Comparison of ENCODE assay signal across 13 cellular contexts in genomic region chr1:161768986-161769672, GRCh38. TPM values are rescaled to one million over a fixed set of nuclear protein-coding genes. Genes with fewer than 3 reads are reported as not detected.
A peak's percentile ranks its signal among the peaks of the same experiment; 100 is the strongest.
DNase-seq lines count a peak whose midpoint lies in the region; ATAC-seq, FAIRE-seq and TF ChIP-seq lines count a peak whose summit lies in the region.
"Had no signal": no experiment of that assay in that cellular context is flagged by ENCODE, and none has a peak within 500 bp of the region (broad histone marks: within the 10 kb centered on the region; RNA-seq: fewer than 3 reads in every experiment).

No MANE protein-coding gene starts in this region.

- no peaks in the 10 kb centered on the region for H3K9me1 ChIP-seq in K562 (ENCODE audit: control insufficient read depth, insufficient read depth, low read length)

- H3K4me1 Mint-ChIP-seq in stimulated activated effector memory CD8-positive, alpha-beta T cell treated with anti-CD3 and anti-CD28 coated beads, Interleukin-12 subunit alpha, Interleukin-12 subunit beta, amount 100 ng/mL, for 72 hours: peaks cover 23% of the 10 kb centered on the region

- intact Hi-C loops in K562 (cut with micrococcal nuclease) (loop anchor here (10.0 kb wide), 1 partner anchor 266 kb away; no protein-coding TSS in a partner anchor), left colon (cut with DNase I, micrococcal nuclease) (no loop called here), upper lobe of right lung (cut with DNase I) (no loop called here)

- H3K4me3 ChIP-seq in DND-41 (ENCODE audit: low read depth in 1 of 2, low read length in 2 of 2) (no peak overlapping the region), Karpas-422 (ENCODE audit: low read length) (no peak overlapping the region), K562 (no peak overlapping the region), fibroblast of the aortic adventitia (ENCODE audit: low read depth, low read length) (no peak overlapping the region), upper lobe of right lung (no peak overlapping the region)
- H3K4me3 ChIP-seq: SJSA1 had no signal

- no peaks in the 10 kb centered on the region for H3K9me2 ChIP-seq in Karpas-422 (replicated peaks; ENCODE audit: insufficient read depth, low read length)

- TF ChIP-seq CTCF in DND-41 (IDR thresholded peaks at IDR 0.05; ENCODE audit: borderline replicate concordance, extremely low read depth, low read length, poor library complexity, severe bottlenecking) (no peak), K562 (IDR thresholded peaks at IDR 0.05 in 2 of 3, conservative IDR thresholded peaks at IDR 0.05 in 1 of 3; ENCODE audit: insufficient read depth in 2 of 3, low read depth in 1 of 3, low read length in 3 of 3) (no peak), fibroblast of the aortic adventitia (IDR thresholded peaks at IDR 0.05; ENCODE audit: insufficient read depth, low read length) (no peak), upper lobe of right lung (IDR thresholded peaks at IDR 0.05) (no peak)

- H3K9me3 ChIP-seq in DND-41 (ENCODE audit: insufficient read depth, low read length, severe bottlenecking) (no peaks in the 10 kb centered on the region), Karpas-422 (ENCODE audit: low read length) (no peaks in the 10 kb centered on the region), K562 (replicated peaks; ENCODE audit: control insufficient read depth, insufficient read depth, low read depth, low read length) (no peaks in the 10 kb centered on the region), upper lobe of right lung (no peaks in the 10 kb centered on the region)
- H3K9me3 ChIP-seq: SJSA1 had no signal

- H3K36me3 ChIP-seq in DND-41 (ENCODE audit: insufficient read depth, low read length) (no peaks in the 10 kb centered on the region; the same call in 1 of the 2 replicates), Karpas-422 (ENCODE audit: insufficient read depth, low read length) (peaks cover 15% of the 10 kb centered on the region; the same call in 1 of the 2 replicates), K562 (ENCODE audit: control insufficient read depth, insufficient read depth, low read length) (peaks cover 11% of the 10 kb centered on the region), upper lobe of right lung (no peaks in the 10 kb centered on the region)
- H3K36me3 ChIP-seq: SJSA1 had no signal

- TF ChIP-seq POLR2A in K562 (conservative IDR thresholded peaks at IDR 0.05): no peak

- H4K20me1 ChIP-seq in DND-41 (ENCODE audit: insufficient read depth, low read length): peaks cover 9% of the 10 kb centered on the region; the same call in 1 of the 2 replicates
- H4K20me1 ChIP-seq in Karpas-422 (ENCODE audit: insufficient read depth, low read depth, low read length): no peaks in the 10 kb centered on the region; the same call in 1 of the 2 replicates
- H4K20me1 ChIP-seq in K562 (replicated peaks; ENCODE audit: control insufficient read depth, insufficient read depth, low read length): peaks cover 8% of the 10 kb centered on the region; the same call in 1 of the 2 replicates

- CTCF ChIA-PET in K562 (lab: Yijun Ruan, JAX; ENCODE audit: low intra/inter-chr PET ratio): no interaction called here

- H3K27me3 ChIP-seq in DND-41 (ENCODE audit: insufficient read depth, low read length, poor library complexity) (no peaks in the 10 kb centered on the region), Karpas-422 (ENCODE audit: low read length) (no peaks in the 10 kb centered on the region), K562 (ENCODE audit: control insufficient read depth in 2 of 2, insufficient read depth in 2 of 2, low read length in 2 of 2) (no peaks in the 10 kb centered on the region), upper lobe of right lung (no peaks in the 10 kb centered on the region)
- H3K27me3 ChIP-seq: SJSA1 had no signal

- no peak overlapping the region for H3K9ac ChIP-seq in DND-41 (ENCODE audit: low read depth, low read length)
- no peak overlapping the region for H3K9ac ChIP-seq in Karpas-422 (ENCODE audit: low read length)
- no peak overlapping the region for H3K9ac ChIP-seq in K562 (ENCODE audit: insufficient read depth in 1 of 2, low read depth in 2 of 2, low read length in 2 of 2)

- peak overlapping the region; percentile 88; the same call in 1 of the 2 replicates for H3K4me2 ChIP-seq in DND-41 (ENCODE audit: insufficient read depth, low read length)
- H3K4me2 ChIP-seq in Karpas-422 (ENCODE audit: low read depth, low read length, poor library complexity, severe bottlenecking): peak overlapping the region; percentile 88
- no peak overlapping the region for H3K4me2 ChIP-seq in K562 (ENCODE audit: insufficient read depth, low read length)

- in situ Hi-C loops in K562 (cut with MboI): no loop called here

- DNase-seq in DND-41 (no peak), Karpas-422 (no peak), K562 (ENCODE audit: extremely low read depth in 1 of 4, low spot score in 3 of 4) (no peak), fibroblast of the aortic adventitia (ENCODE audit: low read depth) (peak; percentile 22), left colon (no peak), upper lobe of right lung (no peak)
- no peak for DNase-seq in stimulated activated effector memory CD8-positive, alpha-beta T cell treated with anti-CD3 and anti-CD28 coated beads, Interleukin-12 subunit alpha, Interleukin-12 subunit beta, amount 100 ng/mL, for 72 hours (ENCODE audit: low spot score in 2 of 2)
- DNase-seq: DMS53, NCI-H1436 treated with DMSO at 0.1 percent for 48 hours, NCI-H748 treated with DMSO at 0.1 percent for 48 hours had no signal

- peaks cover 81% of the 10 kb centered on the region for H3K4me1 ChIP-seq in DND-41 (ENCODE audit: insufficient read depth, low read length)
- peaks cover 65% of the 10 kb centered on the region for H3K4me1 ChIP-seq in Karpas-422 (ENCODE audit: low read length)
- H3K4me1 ChIP-seq in K562 (replicated peaks in 1 of 2; ENCODE audit: control insufficient read depth in 2 of 2, insufficient read depth in 2 of 2, low read length in 2 of 2): peaks cover 8 to 26% of the 10 kb centered on the region in 2 experiments; a peak in 4 of 5 replicates
- peaks cover 34% of the 10 kb centered on the region for H3K4me1 ChIP-seq in upper lobe of right lung

- FAIRE-seq in K562 (lab: Jason Lieb, UNC): no peak
- FAIRE-seq: GM18507, H1 had no signal

- no peaks in the 10 kb centered on the region for H3K9me3 Mint-ChIP-seq in stimulated activated effector memory CD8-positive, alpha-beta T cell treated with anti-CD3 and anti-CD28 coated beads, Interleukin-12 subunit alpha, Interleukin-12 subunit beta, amount 100 ng/mL, for 72 hours

- no TSS peak for BruUV-seq in K562 (replicated peaks; lab: Mats Ljungman, UMichigan)

- H3K27ac Mint-ChIP-seq in stimulated activated effector memory CD8-positive, alpha-beta T cell treated with anti-CD3 and anti-CD28 coated beads, Interleukin-12 subunit alpha, Interleukin-12 subunit beta, amount 100 ng/mL, for 72 hours: no peak overlapping the region

- no peak overlapping the region for H3K4me3 Mint-ChIP-seq in stimulated activated effector memory CD8-positive, alpha-beta T cell treated with anti-CD3 and anti-CD28 coated beads, Interleukin-12 subunit alpha, Interleukin-12 subunit beta, amount 100 ng/mL, for 72 hours

- POLR2A ChIA-PET in K562 (lab: Yijun Ruan, JAX): interaction anchor here (1.2 kb wide), 1 partner anchor 364 kb away, joined by 3 read pairs; no protein-coding TSS in a partner anchor

- no peak for ATAC-seq in DND-41 (ENCODE audit: insufficient read depth, low read depth)
- ATAC-seq in K562: no peak
- no peak for ATAC-seq in left colon
- no peak for ATAC-seq in stimulated activated effector memory CD8-positive, alpha-beta T cell treated with anti-CD3 and anti-CD28 coated beads, Interleukin-12 subunit alpha, Interleukin-12 subunit beta, amount 100 ng/mL, for 72 hours
- no peak for ATAC-seq in upper lobe of right lung

- no peak for TF ChIP-seq RAD21 in K562 (CRISPR knock-in tag; conservative IDR thresholded peaks at IDR 0.05 in 1 of 2, IDR thresholded peaks at IDR 0.05 in 1 of 2)

- H3K27ac ChIP-seq in DND-41 (ENCODE audit: low read length): no peak overlapping the region
- H3K27ac ChIP-seq in Karpas-422 (ENCODE audit: low read length): no peak overlapping the region
- H3K27ac ChIP-seq in K562 (ENCODE audit: extremely low read depth, low read depth, low read length): no peak overlapping the region
- H3K27ac ChIP-seq in upper lobe of right lung: no peak overlapping the region
- H3K27ac ChIP-seq: SJSA1 had no signal

- peaks cover 21% of the 10 kb centered on the region for H3K36me3 Mint-ChIP-seq in stimulated activated effector memory CD8-positive, alpha-beta T cell treated with anti-CD3 and anti-CD28 coated beads, Interleukin-12 subunit alpha, Interleukin-12 subunit beta, amount 100 ng/mL, for 72 hours

- no peak for TF ChIP-seq EP300 in K562 (IDR thresholded peaks at IDR 0.05; ENCODE audit: low read length)

- peaks cover 80% of the 10 kb centered on the region for H3K79me2 ChIP-seq in DND-41 (ENCODE audit: insufficient read depth, low read length)
- peaks cover 87% of the 10 kb centered on the region for H3K79me2 ChIP-seq in Karpas-422 (ENCODE audit: low read length)
- peaks cover 83% of the 10 kb centered on the region for H3K79me2 ChIP-seq in K562 (ENCODE audit: control insufficient read depth, insufficient read depth, low read length)

- H2AFZ ChIP-seq in DND-41 (ENCODE audit: low read depth, low read length): no peak overlapping the region
- H2AFZ ChIP-seq in Karpas-422 (ENCODE audit: low read length): no peak overlapping the region
- H2AFZ ChIP-seq in K562 (ENCODE audit: low read depth, low read length): no peak overlapping the region

RNA-seq across cellular contexts. Expression of gene ATF6, which starts 3.0 kb away (rescaled TPM):
- total RNA-seq in Karpas-422 (2014; rRNA removed; shearing (Covaris generic); ENCODE audit: low replicate concordance): 21.6 and 36.5 TPM in 2 replicates
- 30.1 and 51.8 TPM in 2 replicates for total RNA-seq in K562 (2011; cell fraction: chromatin; rRNA removed; ENCODE audit: low replicate concordance)
- total RNA-seq in K562 (2011; cell fraction: nucleolus; rRNA removed): 23.8 and 27.5 TPM in 2 replicates
- 40.7 and 61.9 TPM in 2 replicates for total RNA-seq in K562 (2011; cell fraction: nucleoplasm; rRNA removed)
- total RNA-seq in K562 (2014; rRNA removed): 14.5 and 16.2 TPM in 2 replicates
- total RNA-seq in K562 (2014; rRNA removed; fragmentation: Illumina TruSeq; extraction: Trizol): 29.4 and 34.7 TPM in 2 replicates
- total RNA-seq in K562 (2015; rRNA removed; fragmentation: Illumina TruSeq; extraction: Trizol): 26.6 and 28.8 TPM in 2 replicates
- total RNA-seq in K562 (2021): 20.4 and 22.1 TPM in 2 replicates
- 28.1 and 32.4 TPM in 2 replicates for polyA plus RNA-seq in K562 (2011; rRNA removed)
- 10.8 and 16.1 TPM in 2 replicates for polyA plus RNA-seq in K562 (2011; cell fraction: cytosol; rRNA removed)
- polyA plus RNA-seq in K562 (2011; cell fraction: nucleus; rRNA removed): 8.9 and 12.2 TPM in 2 replicates
- 13.9 and 24.9 TPM in 2 replicates for polyA plus RNA-seq in K562 (2012)
- 22.1 and 26.7 TPM in 2 replicates for polyA plus RNA-seq in K562 (2014; fragmentation: Illumina TruSeq; extraction: Trizol)
- 10 to 100 TPM; 11.7 to 15.1 TPM for polyA plus RNA-seq in K562 (2014; fragmentation: Nextera tagmentation; extraction: Ambion mirVana)
- polyA plus RNA-seq in K562 (2014; rRNA removed): 14.8 and 16.6 TPM in 2 replicates
- 49.7 TPM in 2 replicates for polyA minus RNA-seq in K562 (2011; rRNA and poly(A)+ RNA removed)
- 12.4 and 15.8 TPM in 2 replicates for polyA minus RNA-seq in K562 (2011; cell fraction: cytosol; rRNA and poly(A)+ RNA removed)
- 17.4 and 27.2 TPM in 2 replicates for polyA minus RNA-seq in K562 (2011; cell fraction: nucleus; rRNA and poly(A)+ RNA removed)
- 13.7 and 32.8 TPM in 2 replicates for total RNA-seq in fibroblast of the aortic adventitia (ENCODE audit: low replicate concordance)
- 10 to 100 TPM; 23.8 to 26.1 TPM for total RNA-seq in left colon
- 32.0 TPM for total RNA-seq in upper lobe of right lung

RNA-seq across cellular contexts. Expression of gene DUSP12, which starts 19.5 kb away (rescaled TPM):
- 87.8 and 102 TPM in 2 replicates for total RNA-seq in Karpas-422 (2014; rRNA removed; shearing (Covaris generic); ENCODE audit: low replicate concordance)
- 52.6 and 81.7 TPM in 2 replicates for total RNA-seq in K562 (2011; cell fraction: chromatin; rRNA removed; ENCODE audit: low replicate concordance)
- total RNA-seq in K562 (2011; cell fraction: nucleolus; rRNA removed): 43.2 and 51.6 TPM in 2 replicates
- total RNA-seq in K562 (2011; cell fraction: nucleoplasm; rRNA removed): 34.3 and 41.1 TPM in 2 replicates
- total RNA-seq in K562 (2014; rRNA removed): 55.4 and 62.7 TPM in 2 replicates
- 42.3 and 44.3 TPM in 2 replicates for total RNA-seq in K562 (2014; rRNA removed; fragmentation: Illumina TruSeq; extraction: Trizol)
- 42.4 and 48.0 TPM in 2 replicates for total RNA-seq in K562 (2015; rRNA removed; fragmentation: Illumina TruSeq; extraction: Trizol)
- total RNA-seq in K562 (2021): 41.0 and 43.6 TPM in 2 replicates
- 75.2 and 80.4 TPM in 2 replicates for polyA plus RNA-seq in K562 (2011; rRNA removed)
- 43.1 and 48.0 TPM in 2 replicates for polyA plus RNA-seq in K562 (2011; cell fraction: cytosol; rRNA removed)
- polyA plus RNA-seq in K562 (2011; cell fraction: nucleus; rRNA removed): 69.1 and 74.8 TPM in 2 replicates
- polyA plus RNA-seq in K562 (2012): 41.7 and 47.0 TPM in 2 replicates
- polyA plus RNA-seq in K562 (2014; fragmentation: Illumina TruSeq; extraction: Trizol): 38.5 and 54.6 TPM in 2 replicates
- polyA plus RNA-seq in K562 (2014; fragmentation: Nextera tagmentation; extraction: Ambion mirVana): 10 to 100 TPM; 10.4 to 15.0 TPM
- polyA plus RNA-seq in K562 (2014; rRNA removed): 80.8 and 81.4 TPM in 2 replicates
- polyA minus RNA-seq in K562 (2011; rRNA and poly(A)+ RNA removed): 34.2 and 40.0 TPM in 2 replicates
- polyA minus RNA-seq in K562 (2011; cell fraction: cytosol; rRNA and poly(A)+ RNA removed): 20.6 and 27.8 TPM in 2 replicates
- polyA minus RNA-seq in K562 (2011; cell fraction: nucleus; rRNA and poly(A)+ RNA removed): 26.9 and 35.7 TPM in 2 replicates
- 23.6 and 27.8 TPM in 2 replicates for total RNA-seq in fibroblast of the aortic adventitia (ENCODE audit: low replicate concordance)
- 10 to 100 TPM; 13.3 to 17.4 TPM for total RNA-seq in left colon
- total RNA-seq in upper lobe of right lung: 19.3 TPM

RNA-seq across cellular contexts. Expression of gene FCRLB, which starts 47.8 kb away (rescaled TPM):
- 937 and 1,205 TPM in 2 replicates for total RNA-seq in Karpas-422 (2014; rRNA removed; shearing (Covaris generic); ENCODE audit: low replicate concordance)
- total RNA-seq in K562 (2011; cell fraction: chromatin; rRNA removed; ENCODE audit: low replicate concordance): 1.5 and 4.0 TPM in 2 replicates
- 3.3 and 4.5 TPM in 2 replicates for total RNA-seq in K562 (2011; cell fraction: nucleolus; rRNA removed)
- total RNA-seq in K562 (2011; cell fraction: nucleoplasm; rRNA removed): 2.9 and 5.1 TPM in 2 replicates
- 2.8 and 5.1 TPM in 2 replicates for total RNA-seq in K562 (2014; rRNA removed)
- total RNA-seq in K562 (2014; rRNA removed; fragmentation: Illumina TruSeq; extraction: Trizol): 1.2 and 1.4 TPM in 2 replicates
- 2.3 and 2.5 TPM in 2 replicates for total RNA-seq in K562 (2015; rRNA removed; fragmentation: Illumina TruSeq; extraction: Trizol)
- 2.4 and 3.1 TPM in 2 replicates for total RNA-seq in K562 (2021)
- polyA plus RNA-seq in K562 (2011; rRNA removed): 1.2 and 1.3 TPM in 2 replicates
- polyA plus RNA-seq in K562 (2011; cell fraction: cytosol; rRNA removed): 1.0 and 3.4 TPM in 2 replicates
- 3.2 and 8.8 TPM in 2 replicates for polyA plus RNA-seq in K562 (2011; cell fraction: nucleus; rRNA removed)
- 4.6 and 4.8 TPM in 2 replicates for polyA plus RNA-seq in K562 (2012)
- polyA plus RNA-seq in K562 (2014; fragmentation: Illumina TruSeq; extraction: Trizol): 1.1 and 1.6 TPM in 2 replicates
- polyA plus RNA-seq in K562 (2014; fragmentation: Nextera tagmentation; extraction: Ambion mirVana): under 1 TPM; 0.20 to 0.25 TPM
- polyA plus RNA-seq in K562 (2014; rRNA removed): 2.1 and 4.6 TPM in 2 replicates
- polyA minus RNA-seq in K562 (2011; rRNA and poly(A)+ RNA removed): 0.51 and 0.91 TPM in 2 replicates
- polyA minus RNA-seq in K562 (2011; cell fraction: cytosol; rRNA and poly(A)+ RNA removed): 0.95 and 2.2 TPM in 2 replicates
- 1.9 and 3.6 TPM in 2 replicates for polyA minus RNA-seq in K562 (2011; cell fraction: nucleus; rRNA and poly(A)+ RNA removed)
- 3.0 and 4.7 TPM in 2 replicates for total RNA-seq in fibroblast of the aortic adventitia (ENCODE audit: low replicate concordance)
- total RNA-seq in left colon: not detected
- total RNA-seq in upper lobe of right lung: 2.0 TPM

Comparison
In these comparisons a context has a peak if more than half of its experiments do, and no peak if none do; other contexts are left out.
1. RNA of gene FCRLB, which starts 47.8 kb away (total RNA-seq): 937 to 1,205 TPM in Karpas-422; 3.0 to 4.7 TPM in fibroblast of the aortic adventitia, 1.2 to 5.1 TPM in K562, 2.0 TPM in upper lobe of right lung (single experiment) and not detected in left colon; every median in the first group is over 100 times any median in the second.